Comparison of ENCODE assay signal across 20 cellular contexts in the genomic region with DNA sequence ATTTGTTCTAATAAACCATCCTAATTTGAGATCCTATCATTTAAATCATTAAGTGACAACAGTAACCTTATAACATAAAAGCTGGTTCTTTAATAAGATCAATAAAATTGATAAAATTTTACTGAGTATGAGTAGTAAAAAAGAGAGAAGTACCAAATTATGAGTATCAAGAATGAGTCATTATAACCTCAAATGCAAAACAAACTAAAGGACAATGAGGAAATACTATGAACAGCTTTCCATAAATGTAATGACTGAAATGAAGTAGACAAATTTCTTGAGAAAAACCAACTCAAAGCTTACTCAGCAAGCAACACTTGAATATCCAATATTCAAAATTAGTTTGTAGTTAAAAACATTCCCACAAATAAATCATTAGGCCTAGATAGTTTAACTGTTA.
A peak's percentile ranks its signal among the peaks of the same experiment; 100 is the strongest.
DNase-seq lines count a peak whose midpoint lies in the region; ATAC-seq, FAIRE-seq and TF ChIP-seq lines count a peak whose summit lies in the region.
"Had no signal": no experiment of that assay in that cellular context is flagged by ENCODE, and none has a peak within 500 bp of the region (broad histone marks: within the 10 kb centered on the region; RNA-seq: fewer than 3 reads in every experiment).

No MANE protein-coding gene starts in this region.

- TF ChIP-seq POLR2A in breast epithelium (IDR thresholded peaks at IDR 0.05) (no peak), endothelial cell of umbilical vein (IDR thresholded peaks at IDR 0.05; ENCODE audit: low read depth, low read length) (no peak), suprapubic skin (IDR thresholded peaks at IDR 0.05) (no peak)

- CTCF ChIA-PET in MCF 10A (lab: Yijun Ruan, JAX) (interaction anchor here (0.6 kb wide), 1 partner anchor 337 kb away, joined by 3 read pairs; no protein-coding TSS in a partner anchor), PC-3 (lab: Charles Lee) (no interaction called here), endothelial cell of umbilical vein (lab: Charles Lee) (interaction anchor here (1.3 kb wide), 1 partner anchor 13 kb away, joined by 3 read pairs; no protein-coding TSS in a partner anchor)

- peaks cover 0 to 6% of the 10 kb centered on the region in 2 donors for H3K9me3 ChIP-seq in breast epithelium
- H3K9me3 ChIP-seq in PC-3 (ENCODE audit: low read length): no peaks in the 10 kb centered on the region
- H3K9me3 ChIP-seq in endothelial cell of umbilical vein (replicated peaks; ENCODE audit: control insufficient read depth, insufficient read depth, low read length): no peaks in the 10 kb centered on the region
- no peaks in the 10 kb centered on the region for H3K9me3 ChIP-seq in suprapubic skin
- H3K9me3 ChIP-seq: psoas muscle had no signal

- TF ChIP-seq CTCF in MCF 10A (IDR thresholded peaks at IDR 0.05; ENCODE audit: unreplicated experiment) (no peak), breast epithelium (IDR thresholded peaks at IDR 0.05) (no peak), PC-3 (conservative IDR thresholded peaks at IDR 0.05; ENCODE audit: low read depth, low read length) (no peak), endothelial cell of umbilical vein (IDR thresholded peaks at IDR 0.05; ENCODE audit: extremely low read depth in 1 of 2, insufficient read depth in 1 of 2, low read depth in 1 of 2, low read length in 2 of 2) (no peak), suprapubic skin (IDR thresholded peaks at IDR 0.05) (no peak)

- H3F3A ChIP-seq in PC-3 (ENCODE audit: low read length, unreplicated experiment): peaks cover 13% of the 10 kb centered on the region

- no peaks in the 10 kb centered on the region for H3K27me3 ChIP-seq in breast epithelium
- no peaks in the 10 kb centered on the region for H3K27me3 ChIP-seq in PC-3 (ENCODE audit: low read length)
- no peaks in the 10 kb centered on the region for H3K27me3 ChIP-seq in endothelial cell of umbilical vein (ENCODE audit: control insufficient read depth in 2 of 2, insufficient read depth in 2 of 2, low read length in 2 of 2)
- H3K27me3 ChIP-seq in suprapubic skin: no peaks in the 10 kb centered on the region

- H3K36me3 ChIP-seq in breast epithelium: no peaks in the 10 kb centered on the region
- no peaks in the 10 kb centered on the region for H3K36me3 ChIP-seq in PC-3 (ENCODE audit: low read depth, low read length)
- H3K36me3 ChIP-seq in endothelial cell of umbilical vein (ENCODE audit: control insufficient read depth in 2 of 2, extremely low read depth in 1 of 2, insufficient read depth in 2 of 2, low read length in 2 of 2): no peaks in the 10 kb centered on the region
- H3K36me3 ChIP-seq in suprapubic skin: no peaks in the 10 kb centered on the region

- H3K79me2 ChIP-seq in PC-3 (ENCODE audit: low read length) (no peaks in the 10 kb centered on the region), endothelial cell of umbilical vein (ENCODE audit: control insufficient read depth, insufficient read depth, low read length) (no peaks in the 10 kb centered on the region)

- DNase-seq in MCF 10A (ENCODE audit: unreplicated experiment) (no peak), breast epithelium (ENCODE audit: low spot score in 2 of 2) (no peak), PC-3 (peak; percentile 68), endothelial cell of umbilical vein (ENCODE audit: low read depth, low spot score) (peak; percentile 6), dedifferentiated amniotic fluid mesenchymal stem cell (ENCODE audit: extremely low spot score) (no peak), suprapubic skin (ENCODE audit: low spot score in 2 of 2) (no peak)
- DNase-seq in stimulated activated naive B cell treated with anti-CD40 and anti-IgM and Interleukin-4, amounts not matched to agents 10 μg/mL and 1 μg/mL and 100 μg/mL, for 72 hours: no peak
- DNase-seq: activated CD8-positive, alpha-beta memory T cell treated with anti-CD3 and anti-CD28 coated beads, Interleukin-2, amount 10 ng/mL, durations not matched to agents 7 days and 5 days; activated naive CD4-positive, alpha-beta T cell treated with anti-CD3 and anti-CD28 coated beads for 36 hours; Calu3; endodermal cell; naive thymus-derived CD8-positive, alpha-beta T cell; NCI-H187 treated with DMSO at 0.1 percent for 48 hours; NCI-H510A treated with DMSO at 0.1 percent for 48 hours; psoas muscle; SW 1271 had no signal

- no peak overlapping the region for H3K4me3 Mint-ChIP-seq in MCF 10A (ENCODE audit: unreplicated experiment)
- peak overlapping the region in 1 of 2 donors; percentile 5 for H3K4me3 Mint-ChIP-seq in stimulated activated naive B cell treated with anti-CD40 and anti-IgM and Interleukin-4, amounts not matched to agents 10 μg/mL and 1 μg/mL and 100 μg/mL, for 72 hours
- H3K4me3 Mint-ChIP-seq: activated CD8-positive, alpha-beta memory T cell treated with anti-CD3 and anti-CD28 coated beads, Interleukin-2, amount 10 ng/mL, durations not matched to agents 7 days and 5 days; activated naive CD4-positive, alpha-beta T cell treated with anti-CD3 and anti-CD28 coated beads for 36 hours; endodermal cell; naive thymus-derived CD8-positive, alpha-beta T cell had no signal

- POLR2A ChIA-PET in MCF 10A (lab: Yijun Ruan, JAX) (interaction anchor here (0.6 to 1.4 kb wide), 2 partner anchors 12 to 30 kb away, joined by 3 read pairs; no protein-coding TSS in a partner anchor), PC-3 (lab: Charles Lee; ENCODE audit: unreplicated experiment) (no interaction called here), endothelial cell of umbilical vein (lab: Charles Lee) (no interaction called here)

- peak overlapping the region; percentile 28 for H3K27ac Mint-ChIP-seq in MCF 10A (ENCODE audit: low read depth, unreplicated experiment)
- H3K27ac Mint-ChIP-seq in stimulated activated naive B cell treated with anti-CD40 and anti-IgM and Interleukin-4, amounts not matched to agents 10 μg/mL and 1 μg/mL and 100 μg/mL, for 72 hours: peak overlapping the region; percentile 14
- H3K27ac Mint-ChIP-seq: activated CD8-positive, alpha-beta memory T cell treated with anti-CD3 and anti-CD28 coated beads, Interleukin-2, amount 10 ng/mL, durations not matched to agents 7 days and 5 days; activated naive CD4-positive, alpha-beta T cell treated with anti-CD3 and anti-CD28 coated beads for 36 hours; endodermal cell; naive thymus-derived CD8-positive, alpha-beta T cell had no signal

- dilution Hi-C loops in endothelial cell of umbilical vein (cut with MboI; ENCODE audit: extremely low pct_ligation_motif_present, low sequenced_read_pairs): no loop called here

- H3K9me2 ChIP-seq in PC-3 (replicated peaks; ENCODE audit: low read length): no peaks in the 10 kb centered on the region

- H3K9ac ChIP-seq in PC-3 (ENCODE audit: low read length) (peak overlapping the region; percentile 44; the same call in 1 of the 2 replicates), endothelial cell of umbilical vein (replicated peaks; ENCODE audit: extremely low read depth, insufficient read depth, low read length) (no peak overlapping the region)

- ATAC-seq in PC-3 (peak; percentile 31), GM18873 (IDR thresholded peaks at IDR 0.05; ENCODE audit: low FRiP score, unreplicated experiment) (no peak)
- ATAC-seq in stimulated activated naive B cell treated with anti-CD40 and anti-IgM and Interleukin-4, amounts not matched to agents 10 μg/mL and 1 μg/mL and 100 μg/mL, for 72 hours (replicated peaks): peak; percentile 80 to 87
- ATAC-seq: activated CD8-positive, alpha-beta memory T cell treated with anti-CD3 and anti-CD28 coated beads, Interleukin-2, amount 10 ng/mL, durations not matched to agents 7 days and 5 days; naive thymus-derived CD8-positive, alpha-beta T cell; Panc1; psoas muscle had no signal

- H4K20me1 ChIP-seq in PC-3 (ENCODE audit: low read length): no peaks in the 10 kb centered on the region
- no peaks in the 10 kb centered on the region for H4K20me1 ChIP-seq in endothelial cell of umbilical vein (replicated peaks; ENCODE audit: control insufficient read depth, extremely low read depth, insufficient read depth, low read length)

- H3K36me3 Mint-ChIP-seq in MCF 10A (ENCODE audit: insufficient read depth, unreplicated experiment): no peaks in the 10 kb centered on the region
- H3K36me3 Mint-ChIP-seq in stimulated activated naive B cell treated with anti-CD40 and anti-IgM and Interleukin-4, amounts not matched to agents 10 μg/mL and 1 μg/mL and 100 μg/mL, for 72 hours: peaks cover 25 to 41% of the 10 kb centered on the region in 2 donors

- intact Hi-C loops in MCF 10A (cut with micrococcal nuclease): no loop called here
- intact Hi-C loops in breast epithelium (cut with DNase I; ENCODE audit: low total_unique reads): no loop called here
- intact Hi-C loops in PC-3 (cut with micrococcal nuclease): loop anchor here (10.0 kb wide), 1 partner anchor 238 kb away; no protein-coding TSS in a partner anchor
- intact Hi-C loops in endothelial cell of umbilical vein (cut with micrococcal nuclease): no loop called here

- TF ChIP-seq EP300 in suprapubic skin (IDR thresholded peaks at IDR 0.05): no peak

- H3K4me2 ChIP-seq in PC-3 (ENCODE audit: low read length): peak overlapping the region; percentile 50
- H3K4me2 ChIP-seq in endothelial cell of umbilical vein (ENCODE audit: insufficient read depth, low read length): no peak overlapping the region

- BruUV-seq in MCF 10A (replicated peaks; lab: Mats Ljungman, UMichigan): no TSS peak
- no TSS peak for BruUV-seq in PC-3 (replicated peaks; lab: Mats Ljungman, UMichigan)
- no TSS peak for BruUV-seq in endothelial cell of umbilical vein (replicated peaks; lab: Mats Ljungman, UMichigan)

- no peaks in the 10 kb centered on the region for H3K9me1 ChIP-seq in endothelial cell of umbilical vein (replicated peaks; ENCODE audit: control insufficient read depth, extremely low read depth, insufficient read depth, low read length)

- no peak overlapping the region for H3K27ac ChIP-seq in breast epithelium
- H3K27ac ChIP-seq in PC-3 (ENCODE audit: low read length): peak overlapping the region; percentile 84
- H3K27ac ChIP-seq in endothelial cell of umbilical vein (ENCODE audit: insufficient read depth, low read depth, low read length): no peak overlapping the region
- no peak overlapping the region for H3K27ac ChIP-seq in suprapubic skin
- H3K27ac ChIP-seq: psoas muscle, VCaP had no signal

- H3K4me1 Mint-ChIP-seq in MCF 10A (ENCODE audit: insufficient read depth, unreplicated experiment): peaks cover 28% of the 10 kb centered on the region
- H3K4me1 Mint-ChIP-seq in stimulated activated naive B cell treated with anti-CD40 and anti-IgM and Interleukin-4, amounts not matched to agents 10 μg/mL and 1 μg/mL and 100 μg/mL, for 72 hours: peaks cover 17 to 36% of the 10 kb centered on the region in 2 donors

- H3K27me3 Mint-ChIP-seq in MCF 10A (ENCODE audit: insufficient read depth, unreplicated experiment): no peaks in the 10 kb centered on the region
- no peaks in the 10 kb centered on the region for H3K27me3 Mint-ChIP-seq in stimulated activated naive B cell treated with anti-CD40 and anti-IgM and Interleukin-4, amounts not matched to agents 10 μg/mL and 1 μg/mL and 100 μg/mL, for 72 hours
- H3K27me3 Mint-ChIP-seq: activated CD8-positive, alpha-beta memory T cell treated with anti-CD3 and anti-CD28 coated beads, Interleukin-2, amount 10 ng/mL, durations not matched to agents 7 days and 5 days; naive thymus-derived CD8-positive, alpha-beta T cell had no signal

- no peak overlapping the region for H3K4me3 ChIP-seq in breast epithelium
- no peak overlapping the region for H3K4me3 ChIP-seq in PC-3 (ENCODE audit: low read length)
- H3K4me3 ChIP-seq in endothelial cell of umbilical vein (replicated peaks in 1 of 3; ENCODE audit: insufficient read depth in 1 of 3, low read depth in 1 of 3, low read length in 3 of 3): no peak overlapping the region
- no peak overlapping the region for H3K4me3 ChIP-seq in suprapubic skin
- H3K4me3 ChIP-seq: lung, psoas muscle had no signal

- no peak overlapping the region for H2AFZ ChIP-seq in PC-3 (ENCODE audit: low read length)
- no peak overlapping the region for H2AFZ ChIP-seq in endothelial cell of umbilical vein (ENCODE audit: low read depth, low read length)

- no peaks in the 10 kb centered on the region for H3K4me1 ChIP-seq in breast epithelium
- H3K4me1 ChIP-seq in PC-3 (ENCODE audit: insufficient read depth, low read length): peaks cover 58% of the 10 kb centered on the region
- H3K4me1 ChIP-seq in endothelial cell of umbilical vein (ENCODE audit: control insufficient read depth, extremely low read depth, insufficient read depth, low read length): no peaks in the 10 kb centered on the region
- H3K4me1 ChIP-seq in suprapubic skin: no peaks in the 10 kb centered on the region
- H3K4me1 ChIP-seq: psoas muscle had no signal

- peaks cover 7% of the 10 kb centered on the region for H3K9me3 Mint-ChIP-seq in MCF 10A (ENCODE audit: unreplicated experiment)
- H3K9me3 Mint-ChIP-seq in stimulated activated naive B cell treated with anti-CD40 and anti-IgM and Interleukin-4, amounts not matched to agents 10 μg/mL and 1 μg/mL and 100 μg/mL, for 72 hours: peaks cover 6 to 17% of the 10 kb centered on the region in 2 donors

- FAIRE-seq in endothelial cell of umbilical vein (lab: Jason Lieb, UNC): peak; percentile 26

Comparison
In these comparisons a context has a peak if more than half of its experiments do, and no peak if none do; other contexts are left out.
1. DNase-seq: peak in PC-3 (single experiment) and endothelial cell of umbilical vein (single experiment); none in MCF 10A (single experiment), breast epithelium (0 of 2), stimulated activated naive B cell treated with anti-CD40 and anti-IgM and Interleukin-4, amounts not matched to agents 10 μg/mL and 1 μg/mL and 100 μg/mL, for 72 hours (single experiment), dedifferentiated amniotic fluid mesenchymal stem cell (single experiment) and suprapubic skin (0 of 2).